8 cellular contexts compared by ENCODE assay signal in genomic region chr2:30225131-30225762, GRCh38. TPM values are rescaled to one million over a fixed set of nuclear protein-coding genes. Genes with fewer than 3 reads are reported as not detected.
A peak's percentile ranks its signal among the peaks of the same experiment; 100 is the strongest.
DNase-seq lines count a peak whose midpoint lies in the region; ATAC-seq and TF ChIP-seq lines count a peak whose summit lies in the region.

No MANE protein-coding gene starts in this region.

- ATAC-seq in HG02571 (IDR thresholded peaks at IDR 0.05; ENCODE audit: unreplicated experiment): peak; percentile 44

- no peak for TF ChIP-seq CTCF in right atrium auricular region (IDR thresholded peaks at IDR 0.05)

- H3K4me3 ChIP-seq in right atrium auricular region (peak overlapping the region in 1 of 2 donors; percentile 29), skeletal muscle tissue (ENCODE audit: low read length in 3 of 3) (peak overlapping the region; percentile 38 to 70 (median 67))

- H3K27me3 ChIP-seq in right atrium auricular region (no peaks in the 10 kb centered on the region), skeletal muscle tissue (ENCODE audit: control insufficient read depth in 3 of 3, insufficient read depth in 3 of 3, low read length in 3 of 3) (peaks cover 0 to 8% (median 3%) of the 10 kb centered on the region in 3 donors)

- H3K9me3 ChIP-seq in right atrium auricular region (no peaks in the 10 kb centered on the region), skeletal muscle tissue (ENCODE audit: control insufficient read depth in 3 of 3, low read length in 3 of 3) (no peaks in the 10 kb centered on the region)

- H3K27ac ChIP-seq in right atrium auricular region: peak overlapping the region; percentile 54 to 64
- H3K27ac ChIP-seq in skeletal muscle tissue (ENCODE audit: low read depth, low read length): peak overlapping the region; percentile 58

- peak overlapping the region; percentile 41 to 74 (median 73) for H3K9ac ChIP-seq in skeletal muscle tissue (ENCODE audit: low read depth in 1 of 3, low read length in 3 of 3)

- H3K36me3 ChIP-seq in right atrium auricular region (no peaks in the 10 kb centered on the region), skeletal muscle tissue (ENCODE audit: control insufficient read depth in 3 of 3, insufficient read depth in 3 of 3, low read length in 3 of 3) (no peaks in the 10 kb centered on the region)

- H3K4me1 ChIP-seq in right atrium auricular region: peaks cover 0 to 28% of the 10 kb centered on the region in 2 donors
- H3K4me1 ChIP-seq in skeletal muscle tissue (ENCODE audit: control insufficient read depth in 3 of 3, insufficient read depth in 3 of 3, low read length in 3 of 3): peaks cover 18 to 37% (median 30%) of the 10 kb centered on the region in 3 donors

- DNase-seq in NCI-H1417 (lab: John Stamatoyannopoulos, UW): peak in 2 of 3 experiments; percentile 36 to 80
- no peak for DNase-seq in NCI-H1417 treated with DMSO at 0.1 percent for 48 hours (lab: John Stamatoyannopoulos, UW)
- DNase-seq in NCI-H510A treated with DMSO at 0.1 percent for 48 hours (lab: John Stamatoyannopoulos, UW): peak; percentile 69
- peak; percentile 31 for DNase-seq in activated naive CD4-positive, alpha-beta T cell treated with anti-CD3 and anti-CD28 coated beads, Interleukin-2, amount 50 U/mL, for 16 hours
- no peak for DNase-seq in right atrium auricular region (ENCODE audit: low spot score)
- no peak for DNase-seq in OCI-M2 (lab: John Stamatoyannopoulos, UW; ENCODE audit: unreplicated experiment)

RNA-seq across cellular contexts. Expression of gene LBH, which starts 6.1 kb away (rescaled TPM):
- total RNA-seq in right atrium auricular region (10 to 100 TPM; 18.9 to 54.6 TPM), skeletal muscle tissue (41.2 TPM)

Comparison
In these comparisons a context has a peak if more than half of its experiments do, and no peak if none do; other contexts are left out.
1. DNase-seq: peak in NCI-H1417 (2 of 3), NCI-H510A treated with DMSO at 0.1 percent for 48 hours (single experiment) and activated naive CD4-positive, alpha-beta T cell treated with anti-CD3 and anti-CD28 coated beads, Interleukin-2, amount 50 U/mL, for 16 hours (single experiment); none in NCI-H1417 treated with DMSO at 0.1 percent for 48 hours (single experiment), right atrium auricular region (single experiment) and OCI-M2 (single experiment).